ENCODE assay signal across 9 cellular contexts in the genomic region with DNA sequence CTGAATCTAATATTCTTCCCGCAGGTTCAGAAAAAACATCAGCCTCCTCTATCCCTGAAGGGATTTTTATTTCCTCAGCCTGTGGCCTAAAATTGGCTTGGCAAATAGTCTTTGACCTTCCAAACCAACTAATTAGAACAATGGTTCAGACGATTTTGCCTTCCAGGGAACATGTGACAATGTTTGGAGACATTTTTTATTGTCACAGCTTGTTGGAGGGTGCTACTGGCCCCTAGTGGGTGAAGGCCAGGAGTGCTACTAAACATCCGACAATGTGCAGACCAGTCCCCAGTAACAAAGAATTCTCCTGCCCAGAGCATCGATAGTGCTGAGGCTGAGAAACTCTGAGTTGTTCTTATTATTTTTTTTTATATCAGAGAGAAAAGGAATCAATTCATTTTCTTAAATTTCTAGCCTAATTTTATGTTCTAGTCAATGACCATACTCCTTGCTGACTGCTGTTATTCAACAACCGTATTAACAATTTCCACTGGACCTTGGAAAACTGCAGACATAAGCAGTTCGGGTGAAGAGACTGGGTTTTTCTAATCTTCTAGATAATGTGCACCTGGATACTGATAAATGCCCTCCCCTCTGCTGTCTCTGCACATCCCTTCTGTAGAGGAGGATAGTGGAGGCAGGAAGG.
DNase-seq lines count a peak whose midpoint lies in the region; ATAC-seq and TF ChIP-seq lines count a peak whose summit lies in the region.
"Had no signal": no experiment of that assay in that cellular context is flagged by ENCODE, and none has a peak within 500 bp of the region (broad histone marks: within the 10 kb centered on the region; RNA-seq: fewer than 3 reads in every experiment).

No MANE protein-coding gene starts in this region.

- H3K36me3 ChIP-seq in GM06990 (ENCODE audit: control insufficient read depth, insufficient read depth, low read length) (no peaks in the 10 kb centered on the region), transverse colon (no peaks in the 10 kb centered on the region)
- H3K36me3 ChIP-seq: neutrophil had no signal

- no peaks in the 10 kb centered on the region for H3K9me3 ChIP-seq in transverse colon
- H3K9me3 ChIP-seq: neutrophil had no signal

- 61 to 62% methylated on average over 4 to 6 of the region's 6 CpGs for WGBS in transverse colon (ENCODE audit: low coverage in 1 of 2), 2 donors

- no peak for TF ChIP-seq EP300 in transverse colon (IDR thresholded peaks at IDR 0.05; ENCODE audit: low read depth)

- H3K27me3 ChIP-seq in GM06990 (replicated peaks; ENCODE audit: control insufficient read depth, insufficient read depth, low read length) (no peaks in the 10 kb centered on the region), transverse colon (no peaks in the 10 kb centered on the region)
- H3K27me3 ChIP-seq: neutrophil had no signal

- intact Hi-C loops in transverse colon (cut with DNase I; ENCODE audit: low total_unique reads): no loop called here

- TF ChIP-seq CTCF in GM06990 (IDR thresholded peaks at IDR 0.05; ENCODE audit: insufficient read depth, low read length, poor library complexity, severe bottlenecking): peak; percentile 63
- peak; percentile 28 to 50 (median 40) for TF ChIP-seq CTCF in transverse colon (IDR thresholded peaks at IDR 0.05)

- ATAC-seq in GM21786 (IDR thresholded peaks at IDR 0.05; ENCODE audit: unreplicated experiment): no peak

- in situ Hi-C loops in transverse colon (cut with MboI; ENCODE audit: low pct_ligation_motif_present in 1 of 4, low pct_unique_long_range_greater_than_20kb in 1 of 4, low sequenced_read_pairs in 3 of 4): no loop called here
- in situ Hi-C loops in G401 (cut with HindIII; ENCODE audit: low sequenced_read_pairs): no loop called here

- H3K27ac ChIP-seq in transverse colon: no peak overlapping the region
- H3K27ac ChIP-seq: neutrophil had no signal

- TF ChIP-seq POLR2A in transverse colon (IDR thresholded peaks at IDR 0.05): no peak

- DNase-seq in GM06990 (ENCODE audit: extremely low read depth, insufficient read length) (no peak), SHP77 (lab: John Stamatoyannopoulos, UW) (peak; percentile 22 to 55), glomerular visceral epithelial cell (ENCODE audit: extremely low spot score) (peak; percentile 11), transverse colon (no peak), G401 (ENCODE audit: low spot score) (no peak)
- peak; percentile 19 for DNase-seq in Jurkat, Clone E6-1 (ENCODE audit: low read depth, low spot score)
- DNase-seq in effector CD4-positive, alpha-beta T cell: no peak

- H3K4me1 ChIP-seq in transverse colon: peaks cover 0 to 6% (median 3%) of the 10 kb centered on the region in 4 donors

- H3K4me3 ChIP-seq in GM06990 (replicated peaks; ENCODE audit: low read depth, low read length): no peak overlapping the region
- no peak overlapping the region for H3K4me3 ChIP-seq in Jurkat, Clone E6-1 (ENCODE audit: low read length)
- H3K4me3 ChIP-seq in transverse colon: no peak overlapping the region

Comparison
In these comparisons a context has a peak if more than half of its experiments do, and no peak if none do; other contexts are left out.
1. DNase-seq: peak in Jurkat, Clone E6-1 (single experiment), SHP77 (2 of 2) and glomerular visceral epithelial cell (single experiment); none in GM06990 (single experiment), transverse colon (single experiment), G401 (single experiment) and effector CD4-positive, alpha-beta T cell (single experiment).